In genomic region chr12:108237272-108237671, GRCh38 we compare ENCODE assay signal across 13 cellular contexts.
DNase-seq lines count a peak whose midpoint lies in the region; ATAC-seq and TF ChIP-seq lines count a peak whose summit lies in the region.
"Had no signal": no experiment of that assay in that cellular context is flagged by ENCODE, and none has a peak within 500 bp of the region (broad histone marks: within the 10 kb centered on the region; RNA-seq: fewer than 3 reads in every experiment).

No MANE protein-coding gene starts in this region.

- H3K36me3 ChIP-seq in BE2C, result no peaks in the 10 kb centered on the region
- no peaks in the 10 kb centered on the region for H3K36me3 ChIP-seq in H7 (replicated peaks; ENCODE audit: control insufficient read depth, insufficient read depth, low read length)

- H3K4me1 ChIP-seq in BE2C (peaks cover 16% of the 10 kb centered on the region), foreskin keratinocyte (no peaks in the 10 kb centered on the region)
- H3K4me1 ChIP-seq: thyroid gland had no signal

- TF ChIP-seq CTCF in BE2C (IDR thresholded peaks at IDR 0.05; ENCODE audit: low read depth, low read length), result peak; percentile 77
- TF ChIP-seq CTCF in foreskin keratinocyte (conservative IDR thresholded peaks at IDR 0.05), result peak; percentile 41

- H3K27me3 ChIP-seq in BE2C, result no peaks in the 10 kb centered on the region
- no peaks in the 10 kb centered on the region for H3K27me3 ChIP-seq in H7 (ENCODE audit: control insufficient read depth, insufficient read depth, low read length)
- peaks cover 2% of the 10 kb centered on the region for H3K27me3 ChIP-seq in foreskin keratinocyte
- H3K27me3 ChIP-seq: thyroid gland had no signal

- H3K4me3 ChIP-seq in BE2C (ENCODE audit: low read depth, low read length) (no peak overlapping the region), H7 (ENCODE audit: insufficient read depth, low read depth, low read length) (no peak overlapping the region)
- H3K4me3 ChIP-seq: hepatocyte, thyroid gland had no signal

- DNase-seq in BE2C, result peak; percentile 43
- peak; percentile 59 for DNase-seq in H7
- DNase-seq in RPMI7951 (ENCODE audit: low read depth), result peak; percentile 21
- DNase-seq in foreskin keratinocyte, result no peak
- no peak for DNase-seq in posterior vena cava (ENCODE audit: low spot score)
- no peak for DNase-seq in stimulated activated CD4-positive, alpha-beta T cell treated with anti-CD3 and anti-CD28 coated beads, Interleukin-2, amount 100 ng/mL, for 48 hours
- DNase-seq in NCI-H1694 (lab: John Stamatoyannopoulos, UW), result no peak
- DNase-seq in hypothalamus (lab: John Stamatoyannopoulos, UW), result no peak
- DNase-seq: activated naive CD4-positive, alpha-beta T cell; midbrain; thyroid gland had no signal

- no peak overlapping the region for H3K27ac ChIP-seq in foreskin keratinocyte
- H3K27ac ChIP-seq: hepatocyte, thyroid gland had no signal

- intact Hi-C loops in posterior vena cava (cut with DNase I), result no loop called here

- H3K9me3 ChIP-seq in BE2C, result no peaks in the 10 kb centered on the region; the same call in 1 of the 2 replicates
- H3K9me3 ChIP-seq: thyroid gland had no signal

- ATAC-seq in foreskin keratinocyte, result no peak
- ATAC-seq: sciatic nerve had no signal

Comparison
In these comparisons a context has a peak if more than half of its experiments do, and no peak if none do; other contexts are left out.
1. DNase-seq: peak in BE2C (single experiment), H7 (single experiment) and RPMI7951 (single experiment); none in foreskin keratinocyte (0 of 2), posterior vena cava (single experiment), stimulated activated CD4-positive, alpha-beta T cell treated with anti-CD3 and anti-CD28 coated beads, Interleukin-2, amount 100 ng/mL, for 48 hours (0 of 2), NCI-H1694 (single experiment) and hypothalamus (0 of 51).